In the genomic region with DNA sequence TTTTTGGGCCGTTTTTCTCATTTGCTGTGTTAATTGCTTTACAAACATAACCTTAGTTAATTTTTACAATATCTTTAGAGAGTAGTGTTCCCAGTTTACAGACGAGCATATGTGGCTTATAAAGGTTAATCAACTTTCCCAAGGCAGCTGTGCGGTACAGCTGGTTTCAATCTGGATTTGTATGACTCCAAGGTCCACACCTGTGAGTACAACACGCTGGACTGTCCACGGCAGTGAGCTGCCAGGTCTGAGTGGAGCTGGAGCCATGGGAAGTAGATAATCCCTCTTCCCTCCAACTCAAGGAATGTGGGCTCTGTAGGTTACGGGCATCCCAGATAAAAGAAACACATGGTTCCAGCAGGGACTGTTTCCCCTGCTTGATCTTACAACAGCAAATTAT, we compare ENCODE assay signal across 1 cellular context.
TF ChIP-seq lines count a peak whose summit lies in the region.

No MANE protein-coding gene starts in this region.

TF ChIP-seq in HepG2, 621 proteins besides CTCF, POLR2A, EP300 and RAD21 (continued from another document):
- TF ChIP-seq, protein P1, sequence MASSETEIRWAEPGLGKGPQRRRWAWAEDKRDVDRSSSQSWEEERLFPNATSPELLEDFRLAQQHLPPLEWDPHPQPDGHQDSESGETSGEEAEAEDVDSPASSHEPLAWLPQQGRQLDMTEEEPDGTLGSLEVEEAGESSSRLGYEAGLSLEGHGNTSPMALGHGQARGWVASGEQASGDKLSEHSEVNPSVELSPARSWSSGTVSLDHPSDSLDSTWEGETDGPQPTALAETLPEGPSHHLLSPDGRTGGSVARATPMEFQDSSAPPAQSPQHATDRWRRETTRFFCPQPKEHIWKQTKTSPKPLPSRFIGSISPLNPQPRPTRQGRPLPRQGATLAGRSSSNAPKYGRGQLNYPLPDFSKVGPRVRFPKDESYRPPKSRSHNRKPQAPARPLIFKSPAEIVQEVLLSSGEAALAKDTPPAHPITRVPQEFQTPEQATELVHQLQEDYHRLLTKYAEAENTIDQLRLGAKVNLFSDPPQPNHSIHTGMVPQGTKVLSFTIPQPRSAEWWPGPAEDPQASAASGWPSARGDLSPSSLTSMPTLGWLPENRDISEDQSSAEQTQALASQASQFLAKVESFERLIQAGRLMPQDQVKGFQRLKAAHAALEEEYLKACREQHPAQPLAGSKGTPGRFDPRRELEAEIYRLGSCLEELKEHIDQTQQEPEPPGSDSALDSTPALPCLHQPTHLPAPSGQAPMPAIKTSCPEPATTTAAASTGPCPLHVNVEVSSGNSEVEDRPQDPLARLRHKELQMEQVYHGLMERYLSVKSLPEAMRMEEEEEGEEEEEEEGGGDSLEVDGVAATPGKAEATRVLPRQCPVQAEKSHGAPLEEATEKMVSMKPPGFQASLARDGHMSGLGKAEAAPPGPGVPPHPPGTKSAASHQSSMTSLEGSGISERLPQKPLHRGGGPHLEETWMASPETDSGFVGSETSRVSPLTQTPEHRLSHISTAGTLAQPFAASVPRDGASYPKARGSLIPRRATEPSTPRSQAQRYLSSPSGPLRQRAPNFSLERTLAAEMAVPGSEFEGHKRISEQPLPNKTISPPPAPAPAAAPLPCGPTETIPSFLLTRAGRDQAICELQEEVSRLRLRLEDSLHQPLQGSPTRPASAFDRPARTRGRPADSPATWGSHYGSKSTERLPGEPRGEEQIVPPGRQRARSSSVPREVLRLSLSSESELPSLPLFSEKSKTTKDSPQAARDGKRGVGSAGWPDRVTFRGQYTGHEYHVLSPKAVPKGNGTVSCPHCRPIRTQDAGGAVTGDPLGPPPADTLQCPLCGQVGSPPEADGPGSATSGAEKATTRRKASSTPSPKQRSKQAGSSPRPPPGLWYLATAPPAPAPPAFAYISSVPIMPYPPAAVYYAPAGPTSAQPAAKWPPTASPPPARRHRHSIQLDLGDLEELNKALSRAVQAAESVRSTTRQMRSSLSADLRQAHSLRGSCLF (CRISPR knock-in tag; IDR thresholded peaks at IDR 0.05; ENCODE audit: borderline replicate concordance) = no peak
- TF ChIP-seq RAD51 (IDR thresholded peaks at IDR 0.05; ENCODE audit: borderline replicate concordance) = no peak
- TF ChIP-seq ZFP36 (IDR thresholded peaks at IDR 0.05; ENCODE audit: borderline replicate concordance, low read depth, low read length, partially characterized antibody) = no peak
TF ChIP-seq in HepG2: peak in this region for 0.
